ENCODE assay signal across 19 cellular contexts in genomic region chr20:8664778-8665177, GRCh38.
A peak's percentile ranks its signal among the peaks of the same experiment; 100 is the strongest.
DNase-seq lines count a peak whose midpoint lies in the region; ATAC-seq and TF ChIP-seq lines count a peak whose summit lies in the region.
"Had no signal": no experiment of that assay in that cellular context is flagged by ENCODE, and none has a peak within 500 bp of the region (broad histone marks: within the 10 kb centered on the region; RNA-seq: fewer than 3 reads in every experiment).

No MANE protein-coding gene starts in this region.

- no peak overlapping the region for H2BK120ac ChIP-seq in trophoblast cell (ENCODE audit: insufficient read depth, low read length, poor library complexity)

- POLR2A ChIA-PET in WTC11 (lab: Charles Lee) = no interaction called here

- H3K18ac ChIP-seq in trophoblast cell (ENCODE audit: low read length) = no peak overlapping the region

- no peak overlapping the region for H3K23ac ChIP-seq in trophoblast cell (ENCODE audit: low read length)

- H3K79me2 ChIP-seq in trophoblast cell (ENCODE audit: control insufficient read depth, insufficient read depth, low read length, poor library complexity) = no peaks in the 10 kb centered on the region

- H3K4me3 ChIP-seq in kidney epithelial cell (ENCODE audit: low read depth, low read length) (no peak overlapping the region), trophoblast cell (ENCODE audit: low read depth, low read length) (no peak overlapping the region)
- H3K4me3 ChIP-seq: mucosa of descending colon, right atrium auricular region, stomach had no signal

- H3K36me3 Mint-ChIP-seq in WTC11 = no peaks in the 10 kb centered on the region
- H3K36me3 Mint-ChIP-seq in activated naive CD4-positive, alpha-beta T cell treated with anti-CD3 and anti-CD28 coated beads, Interleukin-2, amount 10 ng/mL, durations not matched to agents 7 days and 5 days = no peaks in the 10 kb centered on the region

- no peak overlapping the region for H2AFZ ChIP-seq in trophoblast cell (ENCODE audit: insufficient read depth, low read length, poor library complexity)

- no peak overlapping the region for H2BK12ac ChIP-seq in trophoblast cell (ENCODE audit: low read length)

- no peak overlapping the region for H4K12ac ChIP-seq in trophoblast cell (ENCODE audit: low read depth, low read length)

- H3K36me3 ChIP-seq in kidney epithelial cell (ENCODE audit: control insufficient read depth, insufficient read depth, low read length) (no peaks in the 10 kb centered on the region), trophoblast cell (ENCODE audit: control insufficient read depth in 1 of 2, insufficient read depth in 2 of 2, low read length in 2 of 2) (no peaks in the 10 kb centered on the region)
- H3K36me3 ChIP-seq: right atrium auricular region had no signal

- H4K8ac ChIP-seq in trophoblast cell (ENCODE audit: low read depth, low read length) = no peak overlapping the region

- no peak overlapping the region for H3K4me3 Mint-ChIP-seq in WTC11
- H3K4me3 Mint-ChIP-seq in activated naive CD4-positive, alpha-beta T cell treated with anti-CD3 and anti-CD28 coated beads, Interleukin-2, amount 10 ng/mL, durations not matched to agents 7 days and 5 days = no peak overlapping the region
- H3K4me3 Mint-ChIP-seq: activated T-helper 1 cell treated with anti-CD3 and anti-CD28 coated beads, Interleukin-12 subunit alpha, Interleukin-12 subunit beta, Interleukin-2, Interleukin-4 antibody, amounts not matched to agents 30 ng/mL and 10 ng/mL and 1 ng/mL, durations not matched to agents 14 hours and 24 hours and 36 hours had no signal

- no peak overlapping the region for H3K9ac ChIP-seq in trophoblast cell (ENCODE audit: low read length)

- H4K91ac ChIP-seq in trophoblast cell (ENCODE audit: low read depth, low read length) = no peak overlapping the region

- no peaks in the 10 kb centered on the region for H3K27me3 Mint-ChIP-seq in WTC11 (ENCODE audit: low read depth)
- peaks cover 3% of the 10 kb centered on the region for H3K27me3 Mint-ChIP-seq in activated naive CD4-positive, alpha-beta T cell treated with anti-CD3 and anti-CD28 coated beads, Interleukin-2, amount 10 ng/mL, durations not matched to agents 7 days and 5 days

- no peak for TF ChIP-seq EP300 in Ishikawa (IDR thresholded peaks at IDR 0.05; ENCODE audit: borderline replicate concordance)

- ATAC-seq in WTC11 = peak; percentile 81
- ATAC-seq: mucosa of descending colon had no signal

- H3K27me3 ChIP-seq in kidney epithelial cell (ENCODE audit: control insufficient read depth, insufficient read depth, low read length) = no peaks in the 10 kb centered on the region
- no peaks in the 10 kb centered on the region for H3K27me3 ChIP-seq in trophoblast cell (ENCODE audit: insufficient read depth, low read length)
- H3K27me3 ChIP-seq: right atrium auricular region, stomach had no signal

- H2BK5ac ChIP-seq in trophoblast cell (ENCODE audit: low read depth, low read length, poor library complexity) = no peak overlapping the region

- H2AK5ac ChIP-seq in trophoblast cell (ENCODE audit: low read length) = no peak overlapping the region

- H3K79me1 ChIP-seq in trophoblast cell (ENCODE audit: low read length) = no peaks in the 10 kb centered on the region

- DNase-seq in NCI-H748 (lab: John Stamatoyannopoulos, UW; ENCODE audit: unreplicated experiment) = peak; percentile 43
- DNase-seq in NCI-H748 treated with DMSO at 0.1 percent for 48 hours (lab: John Stamatoyannopoulos, UW) = no peak
- no peak for DNase-seq in WTC11 (ENCODE audit: low spot score)
- DNase-seq in kidney epithelial cell (ENCODE audit: low read depth) = no peak
- DNase-seq in activated naive CD4-positive, alpha-beta T cell treated with anti-CD3 and anti-CD28 coated beads, Interleukin-2, amount 10 ng/mL, durations not matched to agents 7 days and 5 days = no peak
- DNase-seq in NCI-H774 (lab: John Stamatoyannopoulos, UW) = no peak
- DNase-seq in trophoblast cell = no peak
- DNase-seq: activated CD8-positive, alpha-beta memory T cell treated with anti-CD3 and anti-CD28 coated beads for 24 hours; central memory CD4-positive, alpha-beta T cell; DMS153; effector memory CD4-positive, alpha-beta T cell; MM.1S; mucosa of descending colon; stomach had no signal

- no peak overlapping the region for H3K27ac Mint-ChIP-seq in WTC11
- no peak overlapping the region for H3K27ac Mint-ChIP-seq in activated naive CD4-positive, alpha-beta T cell treated with anti-CD3 and anti-CD28 coated beads, Interleukin-2, amount 10 ng/mL, durations not matched to agents 7 days and 5 days
- H3K27ac Mint-ChIP-seq: activated T-helper 1 cell treated with anti-CD3 and anti-CD28 coated beads, Interleukin-12 subunit alpha, Interleukin-12 subunit beta, Interleukin-2, Interleukin-4 antibody, amounts not matched to agents 30 ng/mL and 10 ng/mL and 1 ng/mL, durations not matched to agents 14 hours and 24 hours and 36 hours had no signal

- H3K4ac ChIP-seq in trophoblast cell (ENCODE audit: low read depth, low read length) = no peak overlapping the region

- no CpG with 5 or more reads among the region's 4 CpGs for WGBS in trophoblast cell (ENCODE audit: extremely low coverage, insufficient coverage, insufficient read length)

- H3K4me1 ChIP-seq in trophoblast cell (ENCODE audit: control insufficient read depth in 1 of 2, insufficient read depth in 2 of 2, low read length in 2 of 2) = no peaks in the 10 kb centered on the region

- H3K9me3 Mint-ChIP-seq in WTC11 = no peaks in the 10 kb centered on the region
- no peaks in the 10 kb centered on the region for H3K9me3 Mint-ChIP-seq in activated naive CD4-positive, alpha-beta T cell treated with anti-CD3 and anti-CD28 coated beads, Interleukin-2, amount 10 ng/mL, durations not matched to agents 7 days and 5 days
- H3K9me3 Mint-ChIP-seq: activated T-helper 1 cell treated with anti-CD3 and anti-CD28 coated beads, Interleukin-12 subunit alpha, Interleukin-12 subunit beta, Interleukin-2, Interleukin-4 antibody, amounts not matched to agents 30 ng/mL and 10 ng/mL and 1 ng/mL, durations not matched to agents 14 hours and 24 hours and 36 hours had no signal

- TF ChIP-seq RAD21 in Ishikawa (IDR thresholded peaks at IDR 0.05; ENCODE audit: low read depth) = peak; percentile 29

- CTCF ChIA-PET in WTC11 (lab: Charles Lee) = interaction anchor here (0.8 kb wide), 1 partner anchor 58 kb away, joined by 3 read pairs; no protein-coding TSS in a partner anchor
- CTCF ChIA-PET in activated naive CD4-positive, alpha-beta T cell treated with anti-CD3 and anti-CD28 coated beads, Interleukin-2, amount 10 ng/mL, durations not matched to agents 7 days and 5 days (lab: Charles Lee) = interaction anchor here (1.2 kb wide), 1 partner anchor 57 kb away, joined by 4 read pairs; no protein-coding TSS in a partner anchor

- no peak overlapping the region for H3K4me2 ChIP-seq in trophoblast cell (ENCODE audit: low read length)

- TF ChIP-seq CTCF in WTC11 (IDR thresholded peaks at IDR 0.05) = no peak
- TF ChIP-seq CTCF in kidney epithelial cell (IDR thresholded peaks at IDR 0.05; ENCODE audit: insufficient read depth, low read length, poor library complexity, severe bottlenecking) = peak; percentile 6

- no peak overlapping the region for H3K14ac ChIP-seq in trophoblast cell (ENCODE audit: low read length)

- no peaks in the 10 kb centered on the region for H3K4me1 Mint-ChIP-seq in WTC11
- H3K4me1 Mint-ChIP-seq in activated naive CD4-positive, alpha-beta T cell treated with anti-CD3 and anti-CD28 coated beads, Interleukin-2, amount 10 ng/mL, durations not matched to agents 7 days and 5 days = peaks cover 6% of the 10 kb centered on the region

- H3K27ac ChIP-seq in trophoblast cell (ENCODE audit: low read depth, low read length) = no peak overlapping the region
- H3K27ac ChIP-seq: 22Rv1, right atrium auricular region, RWPE1, stomach had no signal

- no peaks in the 10 kb centered on the region for H3K9me3 ChIP-seq in trophoblast cell (ENCODE audit: insufficient read depth, low read depth, low read length)
- H3K9me3 ChIP-seq: mucosa of descending colon, right atrium auricular region, stomach had no signal

TF ChIP-seq in Ishikawa, 13 proteins besides CTCF, POLR2A, EP300 and RAD21 (continues in another document):
- no peak for TF ChIP-seq TEAD4 (IDR thresholded peaks at IDR 0.05)

TF ChIP-seq in WTC11, 78 proteins besides CTCF, POLR2A, EP300 and RAD21 (continues in another document):
- TF ChIP-seq ZSCAN18 (CRISPR knock-in tag; IDR thresholded peaks at IDR 0.05) = no peak
- TF ChIP-seq NFYB (CRISPR knock-in tag; conservative IDR thresholded peaks at IDR 0.05; ENCODE audit: low read depth) = no peak
- TF ChIP-seq ATF1 (CRISPR knock-in tag; IDR thresholded peaks at IDR 0.05) = no peak
- TF ChIP-seq ERG (CRISPR knock-in tag; IDR thresholded peaks at IDR 0.05) = no peak
